8 cellular contexts compared by ENCODE assay signal in the genomic region with DNA sequence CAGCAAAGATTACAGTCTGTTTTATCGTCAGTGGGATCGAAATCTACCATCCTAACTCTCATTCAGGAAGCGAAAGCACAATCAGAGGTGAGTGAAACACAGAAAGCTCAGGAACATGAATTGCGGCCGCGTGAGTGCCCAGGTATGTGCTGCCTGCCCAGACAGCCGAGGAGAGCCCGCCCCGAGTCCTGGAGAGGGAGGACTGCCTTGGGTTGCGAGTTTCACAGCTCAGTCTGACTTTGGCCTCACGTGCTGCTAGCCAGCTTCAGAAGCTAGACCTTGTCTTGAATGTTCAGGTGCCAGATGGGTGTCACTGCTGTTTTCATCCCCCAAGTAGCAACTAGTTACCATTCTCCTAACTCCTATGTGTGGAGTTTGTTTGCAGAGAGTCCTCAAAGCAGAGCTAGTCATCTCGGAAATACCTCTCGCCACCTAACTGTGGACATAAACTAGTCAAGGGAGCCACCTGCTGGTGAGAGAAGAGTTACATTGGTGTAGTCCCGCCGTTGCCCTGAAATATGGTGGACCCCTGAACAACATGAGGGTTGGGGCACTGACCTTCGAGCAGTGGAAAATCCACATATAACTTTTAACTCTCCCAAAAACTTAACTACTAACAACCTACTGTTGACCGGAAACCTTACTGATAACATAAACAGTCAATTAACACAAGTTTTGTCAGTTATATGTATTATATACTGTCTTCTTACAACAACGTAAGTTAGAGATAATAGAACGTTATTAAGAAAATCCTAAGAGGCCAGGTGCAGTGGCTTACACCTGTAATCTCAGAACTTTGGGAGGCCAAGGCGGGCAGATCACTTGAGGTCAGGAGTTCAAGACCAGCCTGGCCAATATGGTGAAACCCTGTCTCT.
A peak's percentile ranks its signal among the peaks of the same experiment; 100 is the strongest.
DNase-seq lines count a peak whose midpoint lies in the region; ATAC-seq and TF ChIP-seq lines count a peak whose summit lies in the region.

No MANE protein-coding gene starts in this region.

- H3K4me1 ChIP-seq in lower lobe of right lung, result peaks cover 11% of the 10 kb centered on the region

- H3K27me3 ChIP-seq in lower lobe of right lung (ENCODE audit: low read depth), result no peaks in the 10 kb centered on the region

- intact Hi-C loops in lower lobe of right lung (cut with DNase I), result no loop called here

- H3K27ac ChIP-seq in lower lobe of right lung, result no peak overlapping the region

- no peaks in the 10 kb centered on the region for H3K9me3 ChIP-seq in lower lobe of right lung

- H3K4me3 ChIP-seq in lower lobe of right lung, result no peak overlapping the region

- DNase-seq in CMK (ENCODE audit: low read depth) (peak; percentile 53), NCI-H524 (lab: John Stamatoyannopoulos, UW) (peak; percentile 79 to 85), dedifferentiated amniotic fluid mesenchymal stem cell (ENCODE audit: extremely low spot score) (peak; percentile 59), lower lobe of right lung (no peak)
- DNase-seq in activated CD4-positive, alpha-beta T cell treated with anti-CD3 and anti-CD28 coated beads for 4 hours, result peak; percentile 65 to 75
- DNase-seq in stimulated activated CD8-positive, alpha-beta memory T cell treated with anti-CD3 and anti-CD28 coated beads, Interleukin-15, amount 100 ng/mL, for 24 hours (ENCODE audit: low read depth), result peak; percentile 6

- peaks cover 56% of the 10 kb centered on the region for H3K36me3 ChIP-seq in lower lobe of right lung

- peak; percentile 65 for TF ChIP-seq CTCF in lower lobe of right lung (IDR thresholded peaks at IDR 0.05)

- ATAC-seq in GM19455 (IDR thresholded peaks at IDR 0.05; ENCODE audit: unreplicated experiment) (peak; percentile 87), HG03521 (IDR thresholded peaks at IDR 0.05; ENCODE audit: unreplicated experiment) (peak; percentile 87), lower lobe of right lung (peak; percentile 75 to 81)
